ENCODE assay signal across 8 cellular contexts in the genomic region with DNA sequence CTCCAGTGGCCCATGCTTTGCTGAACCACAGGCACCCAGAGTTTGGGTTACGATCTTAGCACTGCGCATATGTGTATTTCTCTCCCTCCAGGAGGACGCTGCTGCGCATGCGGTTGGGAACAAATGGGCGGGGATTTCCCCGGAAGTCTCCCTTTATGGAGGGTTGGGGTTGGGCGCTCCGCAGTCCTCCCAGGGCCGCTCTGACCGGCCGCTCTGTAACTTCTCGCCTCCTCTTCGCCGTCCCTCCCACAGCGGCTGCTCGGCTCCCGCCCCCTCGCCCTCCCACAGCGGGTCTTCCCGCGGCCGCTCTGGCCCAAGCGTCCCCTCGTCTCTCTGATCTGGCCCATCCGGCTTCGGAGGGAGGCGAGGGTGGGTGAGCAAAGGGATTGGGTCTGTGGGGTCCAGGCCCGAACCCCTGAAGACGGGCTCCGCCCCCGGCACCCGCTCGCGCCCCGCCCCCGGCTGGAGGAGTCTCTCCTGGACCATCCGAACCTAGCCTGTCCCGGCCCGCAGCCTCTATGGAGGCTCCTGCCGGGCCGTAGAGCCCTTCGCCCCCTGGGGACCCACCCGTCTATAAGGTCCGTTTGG. TPM values are rescaled to one million over a fixed set of nuclear protein-coding genes. Genes with fewer than 3 reads are reported as not detected.
DNase-seq lines count a peak whose midpoint lies in the region; ATAC-seq and TF ChIP-seq lines count a peak whose summit lies in the region.

A gene with protein sequence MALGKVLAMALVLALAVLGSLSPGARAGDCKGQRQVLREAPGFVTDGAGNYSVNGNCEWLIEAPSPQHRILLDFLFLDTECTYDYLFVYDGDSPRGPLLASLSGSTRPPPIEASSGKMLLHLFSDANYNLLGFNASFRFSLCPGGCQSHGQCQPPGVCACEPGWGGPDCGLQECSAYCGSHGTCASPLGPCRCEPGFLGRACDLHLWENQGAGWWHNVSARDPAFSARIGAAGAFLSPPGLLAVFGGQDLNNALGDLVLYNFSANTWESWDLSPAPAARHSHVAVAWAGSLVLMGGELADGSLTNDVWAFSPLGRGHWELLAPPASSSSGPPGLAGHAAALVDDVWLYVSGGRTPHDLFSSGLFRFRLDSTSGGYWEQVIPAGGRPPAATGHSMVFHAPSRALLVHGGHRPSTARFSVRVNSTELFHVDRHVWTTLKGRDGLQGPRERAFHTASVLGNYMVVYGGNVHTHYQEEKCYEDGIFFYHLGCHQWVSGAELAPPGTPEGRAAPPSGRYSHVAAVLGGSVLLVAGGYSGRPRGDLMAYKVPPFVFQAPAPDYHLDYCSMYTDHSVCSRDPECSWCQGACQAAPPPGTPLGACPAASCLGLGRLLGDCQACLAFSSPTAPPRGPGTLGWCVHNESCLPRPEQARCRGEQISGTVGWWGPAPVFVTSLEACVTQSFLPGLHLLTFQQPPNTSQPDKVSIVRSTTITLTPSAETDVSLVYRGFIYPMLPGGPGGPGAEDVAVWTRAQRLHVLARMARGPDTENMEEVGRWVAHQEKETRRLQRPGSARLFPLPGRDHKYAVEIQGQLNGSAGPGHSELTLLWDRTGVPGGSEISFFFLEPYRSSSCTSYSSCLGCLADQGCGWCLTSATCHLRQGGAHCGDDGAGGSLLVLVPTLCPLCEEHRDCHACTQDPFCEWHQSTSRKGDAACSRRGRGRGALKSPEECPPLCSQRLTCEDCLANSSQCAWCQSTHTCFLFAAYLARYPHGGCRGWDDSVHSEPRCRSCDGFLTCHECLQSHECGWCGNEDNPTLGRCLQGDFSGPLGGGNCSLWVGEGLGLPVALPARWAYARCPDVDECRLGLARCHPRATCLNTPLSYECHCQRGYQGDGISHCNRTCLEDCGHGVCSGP (N-terminal part only) (plus strand): TSS at position 328 of the 588 bp plus-strand sequence. CDS start 609 bp downstream, outside the sequence.

- peaks cover 36% of the 10 kb centered on the region for H3K4me1 Mint-ChIP-seq in HFFc6 (ENCODE audit: low read depth)

- peaks cover 23% of the 10 kb centered on the region for H3K27me3 Mint-ChIP-seq in HFFc6 (ENCODE audit: insufficient read depth)

- TF ChIP-seq CTCF in HFFc6 (IDR thresholded peaks at IDR 0.05) (peak; percentile 88; the same call in 1 of the 2 replicates), NB4 (IDR thresholded peaks at IDR 0.05; ENCODE audit: low read depth, low read length) (peak; percentile 65)

- peak; percentile 26 for TF ChIP-seq POLR2A in NB4 (IDR thresholded peaks at IDR 0.05; ENCODE audit: extremely low read depth, insufficient read length)

- H3K4me3 ChIP-seq in GM08714 (ENCODE audit: low read length): peak within 1 kb of the TSS; percentile 93
- peak within 1 kb of the TSS; percentile 76 for H3K4me3 ChIP-seq in NB4 (ENCODE audit: low read depth, low read length)
- peak within 1 kb of the TSS; percentile 99 for H3K4me3 ChIP-seq in SK-N-MC

- H3K27ac Mint-ChIP-seq in HFFc6: peak within 1 kb of the TSS; percentile 65
- H3K27ac Mint-ChIP-seq in activated naive CD4-positive, alpha-beta T cell treated with anti-CD3 and anti-CD28 coated beads, Interleukin-2, amount 50 U/mL, for 72 hours: peak within 1 kb of the TSS; percentile 56 to 75

- 0 out of 2 replicates have a peak within 1 kb of the TSS, but pooled peaks have one; percentile 40 for H3K27ac ChIP-seq in SK-N-MC
- peak within 1 kb of the TSS; percentile 72 for H3K27ac ChIP-seq in temporal lobe (ENCODE audit: low read depth, low read length)

- peak; percentile 98 for DNase-seq in HFFc6
- peak; percentile 96 for DNase-seq in NB4 (ENCODE audit: low read depth)
- DNase-seq in SK-N-MC (ENCODE audit: low read depth, low spot score): peak; percentile 97
- peak; percentile 97 to 98 for DNase-seq in activated naive CD4-positive, alpha-beta T cell treated with anti-CD3 and anti-CD28 coated beads, Interleukin-2, amount 50 U/mL, for 72 hours (ENCODE audit: low spot score in 2 of 2)
- DNase-seq in glomerular endothelial cell (ENCODE audit: extremely low read depth, low read depth, low spot score): peak; percentile 96
- peak; percentile 98 for DNase-seq in occipital lobe (lab: John Stamatoyannopoulos, UW)

- H3K36me3 Mint-ChIP-seq in HFFc6 (ENCODE audit: low read depth): no peaks in the 10 kb centered on the region
- H3K36me3 Mint-ChIP-seq in activated naive CD4-positive, alpha-beta T cell treated with anti-CD3 and anti-CD28 coated beads, Interleukin-2, amount 50 U/mL, for 72 hours: peaks cover 5% of the 10 kb centered on the region in 2 donors

- H3K9ac ChIP-seq in SK-N-MC (ENCODE audit: insufficient read length): peak within 1 kb of the TSS; percentile 98

- no peaks in the 10 kb centered on the region for H3K36me3 ChIP-seq in SK-N-MC (ENCODE audit: insufficient read depth, low read length)

- no peaks in the 10 kb centered on the region for H3K9me3 Mint-ChIP-seq in HFFc6
- no peaks in the 10 kb centered on the region for H3K9me3 Mint-ChIP-seq in activated naive CD4-positive, alpha-beta T cell treated with anti-CD3 and anti-CD28 coated beads, Interleukin-2, amount 50 U/mL, for 72 hours

- H3K4me3 Mint-ChIP-seq in HFFc6: peak within 1 kb of the TSS; percentile 88

- H3K9me3 ChIP-seq in SK-N-MC (ENCODE audit: low read depth, low read length): no peaks in the 10 kb centered on the region

- ATAC-seq in activated naive CD4-positive, alpha-beta T cell treated with anti-CD3 and anti-CD28 coated beads, Interleukin-2, amount 50 U/mL, for 72 hours: peak; percentile 95 to 96

RNA-seq across cellular contexts. Expression of the gene that starts here (rescaled TPM):
- 10 to 100 TPM; 17.7 to 23.6 (median 18.8) TPM for total RNA-seq in HFFc6 (2021; fragmentation: NEBNext Ultra II Directional; extraction: Animal tissue kit (Norgen Biotek cat#: 25700))
- total RNA-seq in activated naive CD4-positive, alpha-beta T cell treated with anti-CD3 and anti-CD28 coated beads, Interleukin-2, amount 50 U/mL, for 72 hours: 1 to 10 TPM; 2.1 to 8.6 TPM
- total RNA-seq in glomerular endothelial cell: 69.2 and 81.6 TPM in 2 replicates
- 43.7 TPM for total RNA-seq in occipital lobe
- total RNA-seq in temporal lobe: 56.5 TPM

Comparison
In these comparisons a context has a peak if more than half of its experiments do, and no peak if none do; other contexts are left out.
1. Peak in every context shown above with its lines: DNase-seq, ATAC-seq, H3K4me3 ChIP-seq and H3K27ac ChIP-seq.